In the genomic region with DNA sequence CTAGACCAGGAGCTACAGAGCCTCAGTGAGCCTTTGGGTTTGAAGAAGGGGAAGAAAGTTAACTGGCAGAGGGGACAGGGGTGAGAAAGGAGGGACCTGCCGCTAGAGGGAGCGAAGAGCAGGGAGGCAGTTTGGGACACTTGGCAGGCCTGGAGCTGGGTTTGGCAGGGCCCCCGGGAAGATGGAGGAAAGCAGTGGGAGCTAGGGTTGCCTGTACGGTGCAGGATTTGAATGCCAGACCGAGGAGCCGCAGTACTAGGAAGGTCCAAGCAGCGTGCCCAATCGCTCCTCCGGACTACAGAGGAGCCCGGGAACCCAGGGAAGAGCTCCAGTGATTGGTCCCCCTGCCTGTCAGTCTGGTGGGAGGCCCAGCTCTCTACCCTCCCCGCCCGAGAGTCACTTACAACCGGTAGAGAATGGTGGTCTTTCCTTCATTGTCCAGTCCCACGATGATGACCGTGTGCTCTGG, we compare ENCODE assay signal across 8 cellular contexts. TPM values are rescaled to one million over a fixed set of nuclear protein-coding genes. Genes with fewer than 3 reads are reported as not detected.
DNase-seq lines count a peak whose midpoint lies in the region; TF ChIP-seq lines count a peak whose summit lies in the region.

No MANE protein-coding gene starts in this region.

- H3K9me3 ChIP-seq in SJSA1 (replicated peaks): no peaks in the 10 kb centered on the region

- H3K36me3 ChIP-seq in SJSA1: no peaks in the 10 kb centered on the region

- CTCF ChIA-PET in activated naive CD4-positive, alpha-beta T cell treated with anti-CD3 and anti-CD28 coated beads for 36 hours (lab: Charles Lee): interaction anchor here (0.5 to 6.7 kb wide), 42 partner anchors 9 to 1641 kb away, joined by 3 to 73 read pairs (median 4); partner anchors contain the start of genes PLXDC1 and RPL19

- DNase-seq in AG08396 (ENCODE audit: low spot score) (peak; percentile 97), HuH-7.5 (ENCODE audit: low spot score) (peak; percentile 85), SJSA1 (ENCODE audit: low read depth in 1 of 2, low spot score in 2 of 2) (peak; percentile 73 to 85), glomerular endothelial cell (ENCODE audit: extremely low read depth, low read depth, low spot score) (peak; percentile 67), nucleus accumbens (lab: John Stamatoyannopoulos, UW) (peak in 48 of 56 donors; percentile 13 to 79 (median 50)), substantia nigra (lab: John Stamatoyannopoulos, UW) (peak in 46 of 49 donors; percentile 11 to 77 (median 56))
- peak; percentile 83 for DNase-seq in activated naive CD4-positive, alpha-beta T cell treated with anti-CD3 and anti-CD28 coated beads for 36 hours

- no peaks in the 10 kb centered on the region for H3K27me3 ChIP-seq in SJSA1 (replicated peaks)

- peak overlapping the region; percentile 90 for H3K4me3 Mint-ChIP-seq in activated naive CD4-positive, alpha-beta T cell treated with anti-CD3 and anti-CD28 coated beads for 36 hours

- no peaks in the 10 kb centered on the region for H3K36me3 Mint-ChIP-seq in activated naive CD4-positive, alpha-beta T cell treated with anti-CD3 and anti-CD28 coated beads for 36 hours (ENCODE audit: low read depth)

- peaks cover 16% of the 10 kb centered on the region for H3K4me1 Mint-ChIP-seq in activated naive CD4-positive, alpha-beta T cell treated with anti-CD3 and anti-CD28 coated beads for 36 hours (ENCODE audit: low read depth)

- H3K27ac ChIP-seq in SJSA1 (no peak overlapping the region), substantia nigra (ENCODE audit: low read depth, low read length, poor library complexity, severe bottlenecking) (peak overlapping the region; percentile 21)

- H3K27ac Mint-ChIP-seq in activated naive CD4-positive, alpha-beta T cell treated with anti-CD3 and anti-CD28 coated beads for 36 hours: no peak overlapping the region

- H3K4me1 ChIP-seq in SJSA1 (replicated peaks): peaks cover 7% of the 10 kb centered on the region; the same call in 1 of the 2 replicates

- peak overlapping the region; percentile 14 for H3K4me3 ChIP-seq in SJSA1

- H3K27me3 Mint-ChIP-seq in activated naive CD4-positive, alpha-beta T cell treated with anti-CD3 and anti-CD28 coated beads for 36 hours (ENCODE audit: low read depth): peaks cover 23% of the 10 kb centered on the region

- no peaks in the 10 kb centered on the region for H3K9me3 Mint-ChIP-seq in activated naive CD4-positive, alpha-beta T cell treated with anti-CD3 and anti-CD28 coated beads for 36 hours

- intact Hi-C loops in activated naive CD4-positive, alpha-beta T cell treated with anti-CD3 and anti-CD28 coated beads for 36 hours (cut with micrococcal nuclease): loop anchor here (1.0 to 5.0 kb wide), 3 partner anchors 11 to 73 kb away; no protein-coding TSS in a partner anchor

- peak; percentile 27 for TF ChIP-seq POLR2A in GM19099 (IDR thresholded peaks at IDR 0.05; ENCODE audit: extremely low read depth, insufficient read length, low read depth)

RNA-seq across cellular contexts. Expression of gene ARL5C, which starts 1.3 kb away (rescaled TPM):
- total RNA-seq in SJSA1 (2014; rRNA removed; shearing (Covaris generic)): not detected in 2 replicates
- total RNA-seq in activated naive CD4-positive, alpha-beta T cell treated with anti-CD3 and anti-CD28 coated beads for 36 hours: not detected
- not detected in 2 replicates for total RNA-seq in glomerular endothelial cell

RNA-seq across cellular contexts. Expression of gene PLXDC1, which starts 13.3 kb away (rescaled TPM):
- not detected in 2 replicates for total RNA-seq in SJSA1 (2014; rRNA removed; shearing (Covaris generic))
- 1 to 10 TPM; 1.2 to 1.4 TPM for total RNA-seq in activated naive CD4-positive, alpha-beta T cell treated with anti-CD3 and anti-CD28 coated beads for 36 hours
- total RNA-seq in glomerular endothelial cell: 0.06 TPM in 1 of 2 replicates, not detected in the other

RNA-seq across cellular contexts. Expression of gene CACNB1, which starts 32.8 kb away (rescaled TPM):
- total RNA-seq in SJSA1 (2014; rRNA removed; shearing (Covaris generic)): 0.94 and 2.9 TPM in 2 replicates
- 1 to 10 TPM; 5.3 to 5.9 TPM for total RNA-seq in activated naive CD4-positive, alpha-beta T cell treated with anti-CD3 and anti-CD28 coated beads for 36 hours
- 4.4 and 6.6 TPM in 2 replicates for total RNA-seq in glomerular endothelial cell

RNA-seq across cellular contexts. Expression of gene RPL19, which starts 35.4 kb away (rescaled TPM):
- total RNA-seq in SJSA1 (2014; rRNA removed; shearing (Covaris generic)): 1,822 and 2,517 TPM in 2 replicates
- total RNA-seq in activated naive CD4-positive, alpha-beta T cell treated with anti-CD3 and anti-CD28 coated beads for 36 hours: 1,000 to 10,000 TPM; 3,280 to 3,392 TPM
- 1,721 and 2,282 TPM in 2 replicates for total RNA-seq in glomerular endothelial cell
